Comparison of ENCODE assay signal across 34 cellular contexts in genomic region chr4:178450614-178451013, GRCh38.
"Had no signal": no experiment of that assay in that cellular context is flagged by ENCODE, and none has a peak within 500 bp of the region (broad histone marks: within the 10 kb centered on the region; RNA-seq: fewer than 3 reads in every experiment).

No MANE protein-coding gene starts in this region.

- H3K27me3 ChIP-seq: adrenal gland, ascending aorta, body of pancreas, brain microvascular endothelial cell, breast epithelium, cardiac muscle cell had no signal

- H3K27ac ChIP-seq: adrenal gland, ascending aorta, body of pancreas, brain microvascular endothelial cell, breast epithelium, cardiac muscle cell had no signal

- FAIRE-seq: astrocyte, bronchial epithelial cell had no signal

- H3K4me1 ChIP-seq: adrenal gland, ascending aorta, body of pancreas, breast epithelium had no signal

- H3K4me3 ChIP-seq: adrenal gland, ascending aorta, body of pancreas, breast epithelium, cardiac muscle cell had no signal

- H3K36me3 ChIP-seq: adrenal gland, ascending aorta, brain microvascular endothelial cell, breast epithelium, cardiac muscle cell had no signal

- H3K9me3 ChIP-seq: adrenal gland, ascending aorta, body of pancreas, breast epithelium had no signal

- DNase-seq: activated effector memory CD4-positive, alpha-beta T cell treated with anti-CD3 and anti-CD28 coated beads, Interleukin-2, amount 50 U/mL, for 16 hours; activated effector memory CD4-positive, alpha-beta T cell treated with Interleukin-2 at 50 U/mL for 16 hours; activated gamma-delta T cell; activated gamma-delta T cell treated with Interleukin-2 at 50 U/mL for 16 hours; activated naive CD4-positive, alpha-beta T cell; activated naive CD4-positive, alpha-beta T cell treated with anti-CD3 and anti-CD28 coated beads for 36 hours; activated naive CD4-positive, alpha-beta T cell treated with anti-CD3 and anti-CD28 coated beads, Interleukin-2, amount 10 ng/mL, durations not matched to agents 7 days and 5 days; activated naive CD4-positive, alpha-beta T cell treated with anti-CD3 and anti-CD28 coated beads, Interleukin-2, amount 50 U/mL, for 16 hours; activated naive CD4-positive, alpha-beta T cell treated with Interleukin-2 at 50 U/mL for 16 hours; activated naive CD8-positive, alpha-beta T cell treated with anti-CD3 and anti-CD28 coated beads for 36 hours; activated naive CD8-positive, alpha-beta T cell treated with anti-CD3 and anti-CD28 coated beads, Interleukin-2, amount 10 ng/mL, durations not matched to agents 7 days and 5 days; activated naive CD8-positive, alpha-beta T cell treated with anti-CD3 and anti-CD28 coated beads, Interleukin-2, amount 50 U/mL, for 24 hours; activated T-cell treated with anti-CD3 and anti-CD28 coated beads, Interleukin-2, amount 50 U/mL, for 1 hour; activated T-cell treated with anti-CD3 and anti-CD28 coated beads, Interleukin-2, amount 50 U/mL, for 24 hours; activated T-cell treated with anti-CD3 and anti-CD28 coated beads, Interleukin-2, amount 50 U/mL, for 4 hours; activated T-cell treated with anti-CD3 and anti-CD28 coated beads, Interleukin-2, amount 50 U/mL, for 48 hours; activated T-cell treated with anti-CD3 and anti-CD28 coated beads, Interleukin-2, amount 50 U/mL, for 72 hours; adrenal gland; amniotic stem cell; amygdala; anterior cingulate cortex; aorta; body of pancreas; brain microvascular endothelial cell; caudate nucleus; central memory CD4-positive, alpha-beta T cell; cerebellar nuclear complex had no signal

- ATAC-seq: activated naive CD4-positive, alpha-beta T cell treated with anti-CD3 and anti-CD28 coated beads, Interleukin-2, amount 50 U/mL, for 72 hours; activated naive CD8-positive, alpha-beta T cell treated with anti-CD3 and anti-CD28 coated beads, Interleukin-2, amount 50 U/mL, for 24 hours; activated T-cell treated with anti-CD3 and anti-CD28 coated beads, Interleukin-2, amount 50 U/mL, for 4 hours; activated T-cell treated with anti-CD3 and anti-CD28 coated beads, Interleukin-2, amount 50 U/mL, for 72 hours; activated T-helper 17 cell treated with anti-CD3 and anti-CD28 coated beads, Interleukin-2, amount 50 U/mL, for 72 hours; body of pancreas had no signal
